8 cellular contexts compared by ENCODE assay signal in the genomic region with DNA sequence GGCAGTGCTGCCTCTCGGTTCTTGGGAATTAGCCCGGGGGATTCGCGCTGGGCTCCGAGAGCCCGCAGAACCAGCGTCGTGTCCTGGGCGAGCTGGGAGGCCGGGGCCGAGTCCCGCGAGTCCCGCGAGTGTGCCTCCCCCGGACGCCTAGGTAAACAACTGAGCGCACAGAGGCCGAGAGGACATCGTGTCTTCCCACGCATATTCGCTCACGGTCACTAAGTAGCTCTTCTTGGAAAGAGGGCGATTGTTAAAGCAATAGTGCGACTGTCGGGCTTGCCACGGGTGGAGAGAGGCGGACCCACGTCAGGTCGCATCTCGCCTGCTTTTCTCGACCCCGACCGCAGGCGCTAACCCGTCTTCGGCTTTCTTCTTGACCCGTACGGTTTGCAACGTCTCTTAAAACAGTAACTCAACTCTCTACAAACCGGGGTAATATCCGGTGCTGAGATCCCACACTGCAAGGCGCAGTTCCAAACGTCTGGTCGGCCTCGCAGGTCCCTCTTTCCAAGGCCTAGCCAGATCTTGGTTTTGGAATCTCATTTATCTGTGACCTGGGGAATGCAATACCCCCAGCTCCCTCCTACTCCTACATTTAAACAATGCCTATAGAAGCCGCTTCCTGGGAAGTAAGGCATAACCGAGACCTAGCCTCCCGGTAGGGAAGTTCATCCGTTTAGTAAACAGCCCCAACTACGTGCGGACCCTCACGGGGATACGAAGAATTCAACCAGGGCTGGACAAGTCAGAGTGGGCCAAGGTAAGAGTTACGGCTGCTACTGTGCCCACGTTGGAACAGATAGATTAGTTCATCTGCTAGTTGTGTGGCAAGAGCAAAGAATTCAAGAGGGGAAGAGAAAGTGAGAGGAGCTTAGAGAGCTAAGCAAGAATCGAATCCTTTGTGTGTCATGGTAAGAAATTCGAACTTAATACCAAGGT. TPM values are rescaled to one million over a fixed set of nuclear protein-coding genes. Genes with fewer than 3 reads are reported as not detected.
DNase-seq lines count a peak whose midpoint lies in the region; ATAC-seq, FAIRE-seq and TF ChIP-seq lines count a peak whose summit lies in the region.

No MANE protein-coding gene starts in this region.

- H2AFZ ChIP-seq in endothelial cell of umbilical vein (ENCODE audit: low read depth, low read length) = peak overlapping the region; percentile 30

- H4K5ac ChIP-seq in mesendoderm (ENCODE audit: low read length) = no peak overlapping the region

- no peak overlapping the region for H4K8ac ChIP-seq in mesendoderm (ENCODE audit: low read depth, low read length)

- dilution Hi-C loops in endothelial cell of umbilical vein (cut with MboI; ENCODE audit: extremely low pct_ligation_motif_present, low sequenced_read_pairs) = loop anchor here (25.0 kb wide), 1 partner anchor 520 kb away; the partner anchor contains the start of gene KRR1

- H3K4me1 ChIP-seq in endothelial cell of umbilical vein (ENCODE audit: control insufficient read depth, extremely low read depth, insufficient read depth, low read length) (peaks cover 22% of the 10 kb centered on the region), mesendoderm (ENCODE audit: control insufficient read depth, low read depth, low read length) (no peaks in the 10 kb centered on the region), stomach smooth muscle (ENCODE audit: control insufficient read depth, insufficient read depth, low read length) (peaks cover 7% of the 10 kb centered on the region)

- H2BK5ac ChIP-seq in mesendoderm (ENCODE audit: low read length) = peak overlapping the region; percentile 82

- H3K36me3 ChIP-seq in endothelial cell of umbilical vein (ENCODE audit: control insufficient read depth in 2 of 2, extremely low read depth in 1 of 2, insufficient read depth in 2 of 2, low read length in 2 of 2) = peaks cover 0 to 8% of the 10 kb centered on the region in 2 experiments
- H3K36me3 ChIP-seq in mesendoderm (ENCODE audit: control insufficient read depth, insufficient read depth, low read length) = no peaks in the 10 kb centered on the region
- H3K36me3 ChIP-seq in stomach smooth muscle (ENCODE audit: control insufficient read depth in 2 of 2, insufficient read depth in 2 of 2, low read length in 2 of 2) = no peaks in the 10 kb centered on the region

- FAIRE-seq in endothelial cell of umbilical vein (lab: Jason Lieb, UNC) = no peak

- no CpG with 5 or more reads among the region's 58 CpGs for WGBS in mesendoderm (ENCODE audit: extremely low coverage, insufficient coverage, low lambda C conversion rate)

- peak; percentile 77 for DNase-seq in ELR (ENCODE audit: low read depth)
- peak; percentile 46 for DNase-seq in HuH-7 (ENCODE audit: low spot score)
- peak; percentile 74 for DNase-seq in endothelial cell of umbilical vein (ENCODE audit: low read depth, low spot score)
- peak; percentile 94 for DNase-seq in mesendoderm
- DNase-seq in NCI-H748 (lab: John Stamatoyannopoulos, UW; ENCODE audit: unreplicated experiment) = no peak

- peak overlapping the region; percentile 83 for H3K4ac ChIP-seq in mesendoderm (ENCODE audit: low read depth, low read length)

- H3K18ac ChIP-seq in mesendoderm (ENCODE audit: low read length) = peak overlapping the region; percentile 96

- H2BK15ac ChIP-seq in mesendoderm (replicated peaks; ENCODE audit: low read depth) = no peak overlapping the region

- H3K4me3 ChIP-seq in endothelial cell of umbilical vein (replicated peaks in 1 of 3; ENCODE audit: insufficient read depth in 1 of 3, low read depth in 1 of 3, low read length in 3 of 3) (peak overlapping the region; percentile 26 to 82 (median 31)), mesendoderm (ENCODE audit: low read length) (peak overlapping the region; percentile 59), stomach smooth muscle (ENCODE audit: low read length in 2 of 2) (peak overlapping the region; percentile 87 to 96)

- peaks cover 4% of the 10 kb centered on the region for H3K79me1 ChIP-seq in mesendoderm (ENCODE audit: low read length)

- TSS peak; percentile 50 for BruUV-seq in endothelial cell of umbilical vein (replicated peaks; lab: Mats Ljungman, UMichigan)

- H4K20me1 ChIP-seq in endothelial cell of umbilical vein (replicated peaks; ENCODE audit: control insufficient read depth, extremely low read depth, insufficient read depth, low read length) = no peaks in the 10 kb centered on the region

- peak overlapping the region; percentile 64 for H3K4me2 ChIP-seq in endothelial cell of umbilical vein (ENCODE audit: insufficient read depth, low read length)
- H3K4me2 ChIP-seq in mesendoderm (ENCODE audit: low read length) = peak overlapping the region; percentile 97

- H3K23ac ChIP-seq in mesendoderm (ENCODE audit: low read length) = peak overlapping the region; percentile 29

- peak overlapping the region; percentile 94 for H2BK120ac ChIP-seq in mesendoderm (ENCODE audit: low read depth, low read length)

- H3K9me3 ChIP-seq in endothelial cell of umbilical vein (replicated peaks; ENCODE audit: control insufficient read depth, insufficient read depth, low read length) = no peaks in the 10 kb centered on the region
- H3K9me3 ChIP-seq in stomach smooth muscle (ENCODE audit: control insufficient read depth in 2 of 2, low read length in 2 of 2) = no peaks in the 10 kb centered on the region

- no peak for TF ChIP-seq POLR2A in endothelial cell of umbilical vein (IDR thresholded peaks at IDR 0.05; ENCODE audit: low read depth, low read length)

- POLR2A ChIA-PET in endothelial cell of umbilical vein (lab: Charles Lee) = interaction anchor here (0.6 to 3.3 kb wide), 25 partner anchors 13 to 548 kb away, joined by 3 to 20 read pairs (median 4); no protein-coding TSS in a partner anchor

- no peak for TF ChIP-seq CTCF in endothelial cell of umbilical vein (IDR thresholded peaks at IDR 0.05; ENCODE audit: extremely low read depth in 1 of 2, insufficient read depth in 1 of 2, low read depth in 1 of 2, low read length in 2 of 2)

- ATAC-seq in GM21529 (IDR thresholded peaks at IDR 0.05; ENCODE audit: unreplicated experiment) = peak; percentile 27
- ATAC-seq in activated CD4-positive, CD25-positive, alpha-beta regulatory T cell treated with anti-CD3 and anti-CD28 coated beads, Interleukin-2, amount 50 U/mL, for 24 hours = peak; percentile 4 to 11

- H3K27ac ChIP-seq in endothelial cell of umbilical vein (ENCODE audit: insufficient read depth, low read depth, low read length) (peak overlapping the region; percentile 87), mesendoderm (ENCODE audit: low read depth, low read length) (peak overlapping the region; percentile 99), stomach smooth muscle (ENCODE audit: low read length) (peak overlapping the region; percentile 89)

- H2AK5ac ChIP-seq in mesendoderm (ENCODE audit: low read length) = peak overlapping the region; percentile 22

- peak overlapping the region; percentile 99 for H3K9ac ChIP-seq in endothelial cell of umbilical vein (replicated peaks; ENCODE audit: extremely low read depth, insufficient read depth, low read length)
- H3K9ac ChIP-seq in mesendoderm (ENCODE audit: low read length) = peak overlapping the region; percentile 93
- peak overlapping the region; percentile 88 to 91 for H3K9ac ChIP-seq in stomach smooth muscle (ENCODE audit: low read length in 2 of 2)

- intact Hi-C loops in endothelial cell of umbilical vein (cut with micrococcal nuclease) = loop anchor here (5.0 to 10.0 kb wide), 2 partner anchors 248 to 395 kb away; no protein-coding TSS in a partner anchor

- CTCF ChIA-PET in endothelial cell of umbilical vein (lab: Charles Lee) = interaction anchor here (0.6 to 6.6 kb wide), 40 partner anchors 11 to 547 kb away, joined by 3 to 95 read pairs (median 4); partner anchors contain the start of gene BBS10

- H3K27me3 ChIP-seq in endothelial cell of umbilical vein (ENCODE audit: control insufficient read depth in 2 of 2, insufficient read depth in 2 of 2, low read length in 2 of 2) (no peaks in the 10 kb centered on the region), mesendoderm (ENCODE audit: insufficient read depth, low read length, poor library complexity) (no peaks in the 10 kb centered on the region), stomach smooth muscle (ENCODE audit: control insufficient read depth in 1 of 2, insufficient read depth in 2 of 2, low read length in 2 of 2) (no peaks in the 10 kb centered on the region)

- no peaks in the 10 kb centered on the region for H3K9me1 ChIP-seq in endothelial cell of umbilical vein (replicated peaks; ENCODE audit: control insufficient read depth, extremely low read depth, insufficient read depth, low read length)

- H3K79me2 ChIP-seq in endothelial cell of umbilical vein (ENCODE audit: control insufficient read depth, insufficient read depth, low read length) = peaks cover 37% of the 10 kb centered on the region
- peaks cover 21% of the 10 kb centered on the region for H3K79me2 ChIP-seq in mesendoderm (ENCODE audit: control insufficient read depth, insufficient read depth, low read length)

- H3K56ac ChIP-seq in mesendoderm (ENCODE audit: low read length) = peak overlapping the region; percentile 94

TF ChIP-seq in endothelial cell of umbilical vein, 7 proteins besides CTCF, POLR2A, EP300 and RAD21 (continues in another document):
- TF ChIP-seq FOS (IDR thresholded peaks at IDR 0.05; ENCODE audit: borderline replicate concordance, insufficient read depth, low read length) = no peak
- no peak for TF ChIP-seq POLR2AphosphoS5 (IDR thresholded peaks at IDR 0.05; ENCODE audit: insufficient read depth, low read depth, low read length)

RNA-seq across cellular contexts. Expression of gene PHLDA1, which starts 0.7 kb away (rescaled TPM):
- total RNA-seq in endothelial cell of umbilical vein = 26.8 and 30.8 TPM in 2 replicates
- polyA plus RNA-seq in endothelial cell of umbilical vein = 13.8 and 14.1 TPM in 2 replicates
- polyA plus RNA-seq in endothelial cell of umbilical vein (2011; cell fraction: cytosol; rRNA removed) = 9.5 and 10.7 TPM in 2 replicates
- 12.0 and 13.5 TPM in 2 replicates for polyA plus RNA-seq in endothelial cell of umbilical vein (2011; cell fraction: nucleus; rRNA removed)
- polyA plus RNA-seq in endothelial cell of umbilical vein (2012) = 15.9 and 23.2 TPM in 2 replicates
- polyA minus RNA-seq in endothelial cell of umbilical vein = 12.6 and 18.0 TPM in 2 replicates
- 6.0 TPM for polyA minus RNA-seq in endothelial cell of umbilical vein (2011; cell fraction: cytosol; rRNA and poly(A)+ RNA removed)
- polyA minus RNA-seq in endothelial cell of umbilical vein (2011; cell fraction: nucleus; rRNA and poly(A)+ RNA removed) = 23.9 and 38.3 TPM in 2 replicates
- 9.4 TPM for polyA plus RNA-seq in mesendoderm (2013, experiment 1 of 2)
- 10.2 TPM for polyA plus RNA-seq in mesendoderm (2013, experiment 2 of 2)

RNA-seq across cellular contexts. Expression of gene NAP1L1, which starts 52.2 kb away (rescaled TPM):
- 649 and 665 TPM in 2 replicates for total RNA-seq in endothelial cell of umbilical vein
- polyA plus RNA-seq in endothelial cell of umbilical vein = 78.8 and 127 TPM in 2 replicates
- polyA plus RNA-seq in endothelial cell of umbilical vein (2011; cell fraction: cytosol; rRNA removed) = 340 and 349 TPM in 2 replicates
- 222 and 301 TPM in 2 replicates for polyA plus RNA-seq in endothelial cell of umbilical vein (2011; cell fraction: nucleus; rRNA removed)
- 819 and 954 TPM in 2 replicates for polyA plus RNA-seq in endothelial cell of umbilical vein (2012)
- 109 and 130 TPM in 2 replicates for polyA minus RNA-seq in endothelial cell of umbilical vein
- 305 TPM for polyA minus RNA-seq in endothelial cell of umbilical vein (2011; cell fraction: cytosol; rRNA and poly(A)+ RNA removed)
- polyA minus RNA-seq in endothelial cell of umbilical vein (2011; cell fraction: nucleus; rRNA and poly(A)+ RNA removed) = 196 and 279 TPM in 2 replicates
- 1,210 TPM for polyA plus RNA-seq in mesendoderm (2013, experiment 1 of 2)
- 1,188 TPM for polyA plus RNA-seq in mesendoderm (2013, experiment 2 of 2)

Comparison
In these comparisons a context has a peak if more than half of its experiments do, and no peak if none do; other contexts are left out.
1. H3K4me3 ChIP-seq: peak in every context shown above with its lines; median percentile 92 in stomach smooth muscle; 59 in mesendoderm; 31 in endothelial cell of umbilical vein.